ENCODE assay signal across 9 cellular contexts in genomic region chr19:1254530-1255185, GRCh38. TPM values are rescaled to one million over a fixed set of nuclear protein-coding genes. Genes with fewer than 3 reads are reported as not detected.
DNase-seq lines count a peak whose midpoint lies in the region; ATAC-seq and TF ChIP-seq lines count a peak whose summit lies in the region.
"Had no signal": no experiment of that assay in that cellular context is flagged by ENCODE, and none has a peak within 500 bp of the region (broad histone marks: within the 10 kb centered on the region; RNA-seq: fewer than 3 reads in every experiment).

No MANE protein-coding gene starts in this region.

- H3K36me3 ChIP-seq in transverse colon: peaks cover 0 to 34% (median 19%) of the 10 kb centered on the region in 4 donors

- intact Hi-C loops in transverse colon (cut with DNase I; ENCODE audit: low total_unique reads): no loop called here

- no peaks in the 10 kb centered on the region for H3K27me3 ChIP-seq in transverse colon

- WGBS in transverse colon (ENCODE audit: low coverage in 1 of 2), 2 donors: 85% methylated on average over 18 of the region's 20 CpGs; no CpG with 5 or more reads in 1 of the 2 donors

- in situ Hi-C loops in transverse colon (cut with MboI; ENCODE audit: low pct_ligation_motif_present in 1 of 4, low pct_unique_long_range_greater_than_20kb in 1 of 4, low sequenced_read_pairs in 3 of 4): no loop called here

- no peak for DNase-seq in activated naive CD4-positive, alpha-beta T cell treated with anti-CD3 and anti-CD28 coated beads, Interleukin-2, amount 10 ng/mL, durations not matched to agents 7 days and 5 days
- DNase-seq in activated naive CD4-positive, alpha-beta T cell treated with anti-CD3 and anti-CD28 coated beads, Interleukin-2, amount 50 U/mL, for 16 hours: no peak
- no peak for DNase-seq in central memory CD8-positive, alpha-beta T cell (ENCODE audit: low spot score in 2 of 2)
- no peak for DNase-seq in naive B cell
- DNase-seq in transverse colon: no peak
- no peak for DNase-seq in GM19238 (ENCODE audit: insufficient read length, low spot score)
- DNase-seq in SK-N-DZ (ENCODE audit: low spot score): no peak
- DNase-seq in NCI-H748 treated with DMSO at 0.1 percent for 48 hours (lab: John Stamatoyannopoulos, UW): no peak
- DNase-seq: COR-L47 had no signal

- no peak for TF ChIP-seq CTCF in transverse colon (IDR thresholded peaks at IDR 0.05)

- peak overlapping the region in 1 of 4 donors; percentile 87 for H3K4me3 ChIP-seq in transverse colon

- peak overlapping the region; percentile 98 to 99 (median 98) for H3K27ac ChIP-seq in transverse colon

- H3K9me3 Mint-ChIP-seq in activated naive CD4-positive, alpha-beta T cell treated with anti-CD3 and anti-CD28 coated beads, Interleukin-2, amount 10 ng/mL, durations not matched to agents 7 days and 5 days: no peaks in the 10 kb centered on the region
- no peaks in the 10 kb centered on the region for H3K9me3 Mint-ChIP-seq in central memory CD8-positive, alpha-beta T cell
- no peaks in the 10 kb centered on the region for H3K9me3 Mint-ChIP-seq in naive B cell

- peaks cover 36 to 82% (median 74%) of the 10 kb centered on the region in 4 donors for H3K4me1 ChIP-seq in transverse colon

- H3K4me3 Mint-ChIP-seq in activated naive CD4-positive, alpha-beta T cell treated with anti-CD3 and anti-CD28 coated beads, Interleukin-2, amount 10 ng/mL, durations not matched to agents 7 days and 5 days: peak overlapping the region; percentile 23
- H3K4me3 Mint-ChIP-seq in central memory CD8-positive, alpha-beta T cell: peak overlapping the region; percentile 50
- peak overlapping the region; percentile 2 to 76 (median 44) for H3K4me3 Mint-ChIP-seq in naive B cell

- H3K36me3 Mint-ChIP-seq in activated naive CD4-positive, alpha-beta T cell treated with anti-CD3 and anti-CD28 coated beads, Interleukin-2, amount 10 ng/mL, durations not matched to agents 7 days and 5 days: peaks cover 43% of the 10 kb centered on the region
- peaks cover 83% of the 10 kb centered on the region for H3K36me3 Mint-ChIP-seq in central memory CD8-positive, alpha-beta T cell (ENCODE audit: insufficient read depth)
- H3K36me3 Mint-ChIP-seq in naive B cell: peaks cover 0 to 5% of the 10 kb centered on the region in 2 donors

- ATAC-seq in central memory CD8-positive, alpha-beta T cell (replicated peaks; ENCODE audit: extremely low read depth, poor library complexity, severe bottlenecking): no peak
- no peak for ATAC-seq in naive B cell (ENCODE audit: low read depth in 2 of 2)

- CTCF ChIA-PET in activated naive CD4-positive, alpha-beta T cell treated with anti-CD3 and anti-CD28 coated beads, Interleukin-2, amount 10 ng/mL, durations not matched to agents 7 days and 5 days (lab: Charles Lee): interaction anchor here (0.9 to 5.0 kb wide), 2 partner anchors 10 to 12 kb away, joined by 5 to 17 read pairs; no protein-coding TSS in a partner anchor

- TF ChIP-seq POLR2A in transverse colon (IDR thresholded peaks at IDR 0.05): no peak

- H3K9me3 ChIP-seq in transverse colon: no peaks in the 10 kb centered on the region

- TF ChIP-seq EP300 in transverse colon (IDR thresholded peaks at IDR 0.05; ENCODE audit: low read depth): no peak

- no peaks in the 10 kb centered on the region for H3K27me3 Mint-ChIP-seq in activated naive CD4-positive, alpha-beta T cell treated with anti-CD3 and anti-CD28 coated beads, Interleukin-2, amount 10 ng/mL, durations not matched to agents 7 days and 5 days
- no peaks in the 10 kb centered on the region for H3K27me3 Mint-ChIP-seq in central memory CD8-positive, alpha-beta T cell
- H3K27me3 Mint-ChIP-seq in naive B cell: no peaks in the 10 kb centered on the region

- peak overlapping the region; percentile 28 for H3K27ac Mint-ChIP-seq in activated naive CD4-positive, alpha-beta T cell treated with anti-CD3 and anti-CD28 coated beads, Interleukin-2, amount 10 ng/mL, durations not matched to agents 7 days and 5 days
- peak overlapping the region; percentile 44 for H3K27ac Mint-ChIP-seq in central memory CD8-positive, alpha-beta T cell (ENCODE audit: low read depth)
- peak overlapping the region in 4 of 6 donors; percentile 52 to 82 (median 77) for H3K27ac Mint-ChIP-seq in naive B cell

- peaks cover 40% of the 10 kb centered on the region for H3K4me1 Mint-ChIP-seq in activated naive CD4-positive, alpha-beta T cell treated with anti-CD3 and anti-CD28 coated beads, Interleukin-2, amount 10 ng/mL, durations not matched to agents 7 days and 5 days
- H3K4me1 Mint-ChIP-seq in central memory CD8-positive, alpha-beta T cell: peaks cover 35% of the 10 kb centered on the region
- H3K4me1 Mint-ChIP-seq in naive B cell: peaks cover 34 to 53% (median 37%) of the 10 kb centered on the region in 3 donors

RNA-seq across cellular contexts. Expression of gene MIDN, which starts 6.3 kb away (rescaled TPM):
- polyA plus RNA-seq in naive B cell (ENCODE audit: low read depth in 6 of 6): 1 to 10 TPM in 5 of 6 donors, under 1 TPM in 1; 0.78 to 5.5 (median 2.7) TPM
- 100 to 1,000 TPM in 3 of 4 donors, 10 to 100 TPM in 1; 89.4 to 379 (median 116) TPM for total RNA-seq in transverse colon
- polyA plus RNA-seq in SK-N-DZ (2014; cell fraction: cytosol; rRNA removed): 23.3 and 31.3 TPM in 2 replicates
- polyA plus RNA-seq in SK-N-DZ (2014; cell fraction: nucleus; rRNA removed): 74.4 and 125 TPM in 2 replicates

RNA-seq across cellular contexts. Expression of gene ATP5F1D, which starts 13.1 kb away (rescaled TPM):
- 100 to 1,000 TPM; 132 to 222 (median 199) TPM for polyA plus RNA-seq in naive B cell (ENCODE audit: low read depth in 6 of 6)
- total RNA-seq in transverse colon: 100 to 1,000 TPM; 157 to 650 (median 240) TPM
- polyA plus RNA-seq in SK-N-DZ (2014; cell fraction: cytosol; rRNA removed): 69.7 and 75.2 TPM in 2 replicates
- polyA plus RNA-seq in SK-N-DZ (2014; cell fraction: nucleus; rRNA removed): 50.9 and 102 TPM in 2 replicates

RNA-seq across cellular contexts. Expression of gene CIRBP, which starts 14.5 kb away (rescaled TPM):
- polyA plus RNA-seq in naive B cell (ENCODE audit: low read depth in 6 of 6): 100 to 1,000 TPM; 253 to 449 (median 334) TPM
- 100 to 1,000 TPM; 431 to 488 (median 460) TPM for total RNA-seq in transverse colon
- 479 and 663 TPM in 2 replicates for polyA plus RNA-seq in SK-N-DZ (2014; cell fraction: cytosol; rRNA removed)
- polyA plus RNA-seq in SK-N-DZ (2014; cell fraction: nucleus; rRNA removed): 559 and 732 TPM in 2 replicates

RNA-seq across cellular contexts. Expression of gene CBARP, which starts 16.9 kb away (rescaled TPM):
- not detected for polyA plus RNA-seq in naive B cell (ENCODE audit: low read depth in 6 of 6)
- total RNA-seq in transverse colon: 1 to 10 TPM in 1 of 4 donors, under 1 TPM in 2, not detected in 1; 0.32 to 5.2 (median 0.68) TPM
- 12.3 and 24.2 TPM in 2 replicates for polyA plus RNA-seq in SK-N-DZ (2014; cell fraction: cytosol; rRNA removed)
- polyA plus RNA-seq in SK-N-DZ (2014; cell fraction: nucleus; rRNA removed): 44.5 and 49.5 TPM in 2 replicates

RNA-seq across cellular contexts. Expression of gene FAM174C, which starts 20.7 kb away (rescaled TPM):
- 10 to 100 TPM; 48.9 to 80.0 (median 64.7) TPM for polyA plus RNA-seq in naive B cell (ENCODE audit: low read depth in 6 of 6)
- 100 to 1,000 TPM in 2 of 4 donors, 10 to 100 TPM in 2; 72.5 to 116 (median 99.0) TPM for total RNA-seq in transverse colon
- polyA plus RNA-seq in SK-N-DZ (2014; cell fraction: cytosol; rRNA removed): 27.6 and 35.5 TPM in 2 replicates
- 40.1 and 42.4 TPM in 2 replicates for polyA plus RNA-seq in SK-N-DZ (2014; cell fraction: nucleus; rRNA removed)
